9 cellular contexts compared by ENCODE assay signal in genomic region chr15:47184405-47185221, GRCh38.
DNase-seq lines count a peak whose midpoint lies in the region; ATAC-seq and TF ChIP-seq lines count a peak whose summit lies in the region.
"Had no signal": no experiment of that assay in that cellular context is flagged by ENCODE, and none has a peak within 500 bp of the region (broad histone marks: within the 10 kb centered on the region; RNA-seq: fewer than 3 reads in every experiment).

No MANE protein-coding gene starts in this region.

- DNase-seq in DMS79 (lab: John Stamatoyannopoulos, UW), result peak; percentile 35
- peak; percentile 75 for DNase-seq in NCI-H1105 treated with DMSO at 0.1 percent for 48 hours (lab: John Stamatoyannopoulos, UW)
- DNase-seq in mammary epithelial cell, result no peak
- DNase-seq in ureter (ENCODE audit: low spot score), result no peak

- no TSS peak for BruUV-seq in mammary epithelial cell (replicated peaks; lab: Mats Ljungman, UMichigan)

- H3K27me3 ChIP-seq in mammary epithelial cell (ENCODE audit: insufficient read depth, low read length) (peaks cover 26% of the 10 kb centered on the region), liver (ENCODE audit: control insufficient read depth in 4 of 4, insufficient read depth in 4 of 4, low read length in 3 of 4) (peaks cover 0 to 4% (median 1%) of the 10 kb centered on the region in 4 donors), thymus (ENCODE audit: control insufficient read depth, insufficient read depth) (peaks cover 25% of the 10 kb centered on the region)

- peak overlapping the region; percentile 78 for H3K4me2 ChIP-seq in mammary epithelial cell (ENCODE audit: insufficient read depth, low read depth, low read length)

- H3K4me1 ChIP-seq in mammary epithelial cell (ENCODE audit: insufficient read depth, low read length), result peaks cover 9% of the 10 kb centered on the region
- H3K4me1 ChIP-seq in liver (ENCODE audit: control insufficient read depth in 4 of 4, insufficient read depth in 4 of 4, low read length in 3 of 4), result peaks cover 6 to 30% (median 25%) of the 10 kb centered on the region in 4 donors
- no peaks in the 10 kb centered on the region for H3K4me1 ChIP-seq in thymus (ENCODE audit: control insufficient read depth, insufficient read depth, low read length)

- intact Hi-C loops in mammary epithelial cell (cut with micrococcal nuclease), result no loop called here

- ATAC-seq in HG03280 (IDR thresholded peaks at IDR 0.05; ENCODE audit: unreplicated experiment) (no peak), HG03095 (IDR thresholded peaks at IDR 0.05; ENCODE audit: unreplicated experiment) (no peak)

- no peaks in the 10 kb centered on the region for H4K20me1 ChIP-seq in mammary epithelial cell (ENCODE audit: insufficient read depth, low read length)

- TF ChIP-seq CTCF in mammary epithelial cell (conservative IDR thresholded peaks at IDR 0.05 in 1 of 2, IDR thresholded peaks at IDR 0.05 in 1 of 2; ENCODE audit: extremely low read depth in 1 of 2, insufficient read depth in 1 of 2, low read depth in 1 of 2, low read length in 2 of 2), result no peak
- no peak for TF ChIP-seq CTCF in liver (IDR thresholded peaks at IDR 0.05; ENCODE audit: low read depth, low read length, missing input control)

- H3K4me3 ChIP-seq in mammary epithelial cell (replicated peaks in 1 of 3; ENCODE audit: insufficient read depth in 1 of 3, low read depth in 2 of 3, low read length in 3 of 3) (peak overlapping the region; percentile 4 to 31 (median 21)), liver (ENCODE audit: low read depth in 1 of 3, low read length in 3 of 3) (peak overlapping the region; percentile 56 to 76 (median 70)), thymus (ENCODE audit: low read length) (peak overlapping the region; percentile 20)

- H3K9ac ChIP-seq in mammary epithelial cell (ENCODE audit: insufficient read depth, low read length) (no peak overlapping the region), liver (ENCODE audit: low read depth in 1 of 2, low read length in 2 of 2) (no peak overlapping the region)

- 6% methylated on average over 29 of the region's 72 CpGs for WGBS in mammary epithelial cell (ENCODE audit: low coverage, missing lambda C conversion rate)
- WGBS in liver, result 2% methylated on average over 72 of the region's 72 CpGs
- WGBS in thymus, result 2% methylated on average over 72 of the region's 72 CpGs

- dilution Hi-C loops in mammary epithelial cell (cut with HindIII; ENCODE audit: low sequenced_read_pairs), result loop anchor here (25.0 kb wide), 1 partner anchor 778 kb away; no protein-coding TSS in a partner anchor

- H3K36me3 ChIP-seq in mammary epithelial cell (ENCODE audit: insufficient read depth, low read length) (no peaks in the 10 kb centered on the region), liver (ENCODE audit: control insufficient read depth in 4 of 4, insufficient read depth in 3 of 4, low read depth in 1 of 4, low read length in 3 of 4) (no peaks in the 10 kb centered on the region), thymus (ENCODE audit: control insufficient read depth, insufficient read depth) (no peaks in the 10 kb centered on the region)

- no peaks in the 10 kb centered on the region for H3K79me2 ChIP-seq in mammary epithelial cell (ENCODE audit: insufficient read depth, low read length)

- H3K9me3 ChIP-seq in mammary epithelial cell (replicated peaks; ENCODE audit: insufficient read depth, low read length) (no peaks in the 10 kb centered on the region), liver (ENCODE audit: control insufficient read depth in 4 of 4, low read length in 3 of 4) (no peaks in the 10 kb centered on the region), thymus (ENCODE audit: control insufficient read depth) (peaks cover 3% of the 10 kb centered on the region)

- in situ Hi-C loops in mammary epithelial cell (cut with MboI; ENCODE audit: low sequenced_read_pairs in 2 of 2), result loop anchor here (25.0 kb wide), 1 partner anchor 1103 kb away; no protein-coding TSS in a partner anchor

- no peak for TF ChIP-seq RAD21 in liver (IDR thresholded peaks at IDR 0.05)

- no peak overlapping the region for H3K27ac ChIP-seq in mammary epithelial cell (ENCODE audit: insufficient read depth, low read depth, low read length)
- no peak overlapping the region for H3K27ac ChIP-seq in liver (ENCODE audit: low read depth in 1 of 2, low read length in 2 of 2)
- no peak overlapping the region for H3K27ac ChIP-seq in thymus (ENCODE audit: low read depth)
- H3K27ac ChIP-seq: HL-60 had no signal

- CTCF ChIA-PET in mammary epithelial cell (lab: Charles Lee; ENCODE audit: low non-redundant PET), result no interaction called here

- H2AFZ ChIP-seq in mammary epithelial cell (ENCODE audit: low read depth, low read length), result peak overlapping the region; percentile 51

TF ChIP-seq in liver, 16 proteins besides CTCF, POLR2A, EP300 and RAD21:
- TF ChIP-seq ATF3 (IDR thresholded peaks at IDR 0.05), result no peak
- TF ChIP-seq JUND (IDR thresholded peaks at IDR 0.05), result no peak

Comparison
In these comparisons a context has a peak if more than half of its experiments do, and no peak if none do; other contexts are left out.
1. DNase-seq: peak in DMS79 (single experiment) and NCI-H1105 treated with DMSO at 0.1 percent for 48 hours (single experiment); none in mammary epithelial cell (single experiment) and ureter (single experiment).
2. H3K4me3 ChIP-seq: peak in every context shown above with its lines; median percentile 70 in liver; 21 in mammary epithelial cell; 20 in thymus.